1 cellular context compared by ENCODE assay signal in genomic region chr7:25988640-25989039, GRCh38.
TF ChIP-seq lines count a peak whose summit lies in the region.

No MANE protein-coding gene starts in this region.

TF ChIP-seq in HepG2, 621 proteins besides CTCF, POLR2A, EP300 and RAD21 (continued from another document):
- TF ChIP-seq, protein P1, sequence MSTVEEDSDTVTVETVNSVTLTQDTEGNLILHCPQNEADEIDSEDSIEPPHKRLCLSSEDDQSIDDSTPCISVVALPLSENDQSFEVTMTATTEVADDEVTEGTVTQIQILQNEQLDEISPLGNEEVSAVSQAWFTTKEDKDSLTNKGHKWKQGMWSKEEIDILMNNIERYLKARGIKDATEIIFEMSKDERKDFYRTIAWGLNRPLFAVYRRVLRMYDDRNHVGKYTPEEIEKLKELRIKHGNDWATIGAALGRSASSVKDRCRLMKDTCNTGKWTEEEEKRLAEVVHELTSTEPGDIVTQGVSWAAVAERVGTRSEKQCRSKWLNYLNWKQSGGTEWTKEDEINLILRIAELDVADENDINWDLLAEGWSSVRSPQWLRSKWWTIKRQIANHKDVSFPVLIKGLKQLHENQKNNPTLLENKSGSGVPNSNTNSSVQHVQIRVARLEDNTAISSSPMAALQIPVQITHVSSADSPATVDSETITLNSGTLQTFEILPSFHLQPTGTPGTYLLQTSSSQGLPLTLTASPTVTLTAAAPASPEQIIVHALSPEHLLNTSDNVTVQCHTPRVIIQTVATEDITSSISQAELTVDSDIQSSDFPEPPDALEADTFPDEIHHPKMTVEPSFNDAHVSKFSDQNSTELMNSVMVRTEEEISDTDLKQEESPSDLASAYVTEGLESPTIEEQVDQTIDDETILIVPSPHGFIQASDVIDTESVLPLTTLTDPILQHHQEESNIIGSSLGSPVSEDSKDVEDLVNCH (CRISPR knock-in tag; IDR thresholded peaks at IDR 0.05) = no peak
- no peak for TF ChIP-seq RFX5 (IDR thresholded peaks at IDR 0.05; ENCODE audit: low read depth, low read length)
- TF ChIP-seq IRX3 (CRISPR knock-in tag; IDR thresholded peaks at IDR 0.05; ENCODE audit: borderline replicate concordance, low read depth) = no peak
- TF ChIP-seq PCBP2 (optimal IDR thresholded peaks at IDR 0.05; ENCODE audit: low read depth, low read length, poor library complexity, severe bottlenecking) = no peak
